12 cellular contexts compared by ENCODE assay signal in the genomic region with DNA sequence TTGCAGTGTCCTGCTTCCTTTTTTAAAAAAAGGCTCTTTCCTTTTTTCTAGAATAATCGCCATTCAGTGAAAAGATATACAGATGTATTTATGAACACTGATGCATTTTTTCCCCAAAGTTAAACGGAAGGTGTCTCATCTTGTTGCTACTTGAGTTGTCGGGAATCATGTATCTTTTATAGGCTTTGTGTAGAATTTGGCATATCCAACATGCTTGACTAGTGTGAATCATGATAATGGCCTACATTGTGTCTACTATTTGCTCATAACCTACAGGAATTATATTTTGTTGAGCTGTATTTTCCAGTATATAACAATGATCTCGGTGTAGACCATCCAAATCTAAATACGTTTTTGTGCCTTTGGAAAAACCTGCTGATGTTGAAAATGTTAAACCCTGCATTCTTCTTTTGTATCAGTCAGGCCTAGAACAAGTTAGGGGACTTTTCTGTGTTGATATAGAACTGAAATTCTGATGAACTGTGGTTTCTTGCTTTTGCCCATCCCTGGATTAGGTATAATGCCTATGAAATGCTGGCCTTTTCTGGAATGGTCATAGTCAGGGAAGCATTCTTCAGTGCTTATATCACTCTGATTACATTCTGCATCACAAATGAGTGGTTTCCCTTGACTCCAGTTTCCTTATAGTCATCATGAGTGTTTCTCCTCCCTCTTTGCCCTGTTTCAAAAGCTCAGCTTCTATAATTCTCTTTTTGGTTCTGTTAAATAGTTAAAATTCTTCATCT. TPM values are rescaled to one million over a fixed set of nuclear protein-coding genes. Genes with fewer than 3 reads are reported as not detected.
A peak's percentile ranks its signal among the peaks of the same experiment; 100 is the strongest.
DNase-seq lines count a peak whose midpoint lies in the region; ATAC-seq, FAIRE-seq and TF ChIP-seq lines count a peak whose summit lies in the region.
"Had no signal": no experiment of that assay in that cellular context is flagged by ENCODE, and none has a peak within 500 bp of the region (broad histone marks: within the 10 kb centered on the region; RNA-seq: fewer than 3 reads in every experiment).

No MANE protein-coding gene starts in this region.

- H3K79me2 ChIP-seq in keratinocyte (ENCODE audit: control insufficient read depth, insufficient read depth, low read length), result peaks cover 79% of the 10 kb centered on the region

- TF ChIP-seq RAD21 in IMR-90 (IDR thresholded peaks at IDR 0.05; ENCODE audit: low read length), result 0 out of 2 replicates have a peak, but pooled peaks have one; percentile 1

- no TSS peak for BruUV-seq in IMR-90 (replicated peaks; lab: Mats Ljungman, UMichigan)

- H3K23ac ChIP-seq in IMR-90 (ENCODE audit: low read depth, low read length), result peak overlapping the region; percentile 52; the same call in 1 of the 2 replicates

- H3K36me3 ChIP-seq in IMR-90 (ENCODE audit: control insufficient read depth, insufficient read depth, low read length) (no peaks in the 10 kb centered on the region), keratinocyte (ENCODE audit: control insufficient read depth in 2 of 2, extremely low read depth in 1 of 2, insufficient read depth in 2 of 2, low read length in 2 of 2) (peaks cover 0 to 3% of the 10 kb centered on the region in 2 experiments), adrenal gland (replicated peaks in 1 of 2) (no peaks in the 10 kb centered on the region)
- H3K36me3 ChIP-seq: lower lobe of right lung, upper lobe of right lung had no signal

- ATAC-seq in IMR-90 (ENCODE audit: low read depth), result peak; percentile 95
- no peak for ATAC-seq in activated naive CD8-positive, alpha-beta T cell treated with anti-CD3 and anti-CD28 coated beads, Interleukin-2, amount 50 U/mL, for 24 hours
- ATAC-seq: HepG2, lower lobe of right lung, upper lobe of right lung had no signal

- peak overlapping the region; percentile 56; the same call in 1 of the 2 replicates for H3K4ac ChIP-seq in IMR-90 (ENCODE audit: low read depth, low read length)

- H3K4me3 Mint-ChIP-seq in activated naive CD8-positive, alpha-beta T cell treated with anti-CD3 and anti-CD28 coated beads, Interleukin-2, amount 50 U/mL, for 24 hours, result no peak overlapping the region

- H2BK20ac ChIP-seq in IMR-90 (ENCODE audit: low read depth, low read length), result peak overlapping the region; percentile 84

- H3K27ac ChIP-seq in IMR-90 (ENCODE audit: insufficient read depth, low read length) (peak overlapping the region; percentile 75), keratinocyte (ENCODE audit: control insufficient read depth, insufficient read depth, low read length) (peak overlapping the region; percentile 97), adrenal gland (no peak overlapping the region)
- H3K27ac ChIP-seq: lower lobe of right lung, SK-N-MC, upper lobe of right lung had no signal

- WGBS in IMR-90 (ENCODE audit: extremely low coverage in 2 of 2, insufficient read length in 1 of 2), 2 experiments, result no CpG with 5 or more reads among the region's 5 CpGs
- WGBS in adrenal gland, 4 donors, result 89 to 97% (median 94%) methylated on average over 5 of the region's 5 CpGs

- H2AK5ac ChIP-seq in IMR-90 (ENCODE audit: low read depth, low read length), result no peak overlapping the region

- H2AFZ ChIP-seq in IMR-90 (replicated peaks; ENCODE audit: low read length, poor library complexity) (no peak overlapping the region), keratinocyte (ENCODE audit: control insufficient read depth, low read length) (no peak overlapping the region)

- H3K4me3 ChIP-seq in IMR-90 (ENCODE audit: insufficient read depth, low read depth, low read length) (no peak overlapping the region; the same call in 1 of the 2 replicates), astrocyte of the spinal cord (ENCODE audit: low read depth, low read length) (no peak overlapping the region), keratinocyte (ENCODE audit: control insufficient read depth in 2 of 3, extremely low read depth in 1 of 3, insufficient read depth in 2 of 3, low read depth in 1 of 3, low read length in 3 of 3) (peak overlapping the region in 2 of 3 experiments; percentile 34 to 40), adrenal gland (no peak overlapping the region)
- H3K4me3 ChIP-seq: lower lobe of right lung, SK-N-MC, upper lobe of right lung had no signal

- peaks cover under 1% of the 10 kb centered on the region for H3K4me1 Mint-ChIP-seq in activated naive CD8-positive, alpha-beta T cell treated with anti-CD3 and anti-CD28 coated beads, Interleukin-2, amount 50 U/mL, for 24 hours

- H4K5ac ChIP-seq in IMR-90 (ENCODE audit: low read depth, low read length), result peak overlapping the region; percentile 75

- H4K91ac ChIP-seq in IMR-90 (ENCODE audit: insufficient read depth, low read depth, low read length), result peak overlapping the region; percentile 56; the same call in 1 of the 2 replicates

- peak overlapping the region; percentile 35; the same call in 2 of the 3 replicates for H2BK15ac ChIP-seq in IMR-90 (ENCODE audit: low read depth, low read length)

- no peaks in the 10 kb centered on the region for H3K9me3 Mint-ChIP-seq in activated naive CD8-positive, alpha-beta T cell treated with anti-CD3 and anti-CD28 coated beads, Interleukin-2, amount 50 U/mL, for 24 hours

- 0 out of 2 replicates have a peak overlapping the region, but pooled peaks have one; percentile 6 for H3K9ac ChIP-seq in IMR-90 (ENCODE audit: low read depth, low read length)
- H3K9ac ChIP-seq in keratinocyte (ENCODE audit: control insufficient read depth, extremely low read depth, insufficient read depth, low read length), result peak overlapping the region; percentile 65

- H3K56ac ChIP-seq in IMR-90 (ENCODE audit: extremely low read depth, insufficient read depth, low read length), result peak overlapping the region; percentile 81

- TF ChIP-seq POLR2A in IMR-90 (IDR thresholded peaks at IDR 0.05; ENCODE audit: low read depth, low read length) (no peak), adrenal gland (IDR thresholded peaks at IDR 0.05) (no peak)

- H4K20me1 ChIP-seq in IMR-90 (ENCODE audit: insufficient read depth, low read length) (no peaks in the 10 kb centered on the region), keratinocyte (ENCODE audit: control insufficient read depth, extremely low read depth, insufficient read depth, low read length) (no peaks in the 10 kb centered on the region)

- TF ChIP-seq CTCF in AG09319 (IDR thresholded peaks at IDR 0.05; ENCODE audit: low read depth, low read length) (no peak), IMR-90 (conservative IDR thresholded peaks at IDR 0.05; ENCODE audit: low read depth, low read length) (no peak), astrocyte of the spinal cord (IDR thresholded peaks at IDR 0.05; ENCODE audit: low read depth, low read length) (no peak), keratinocyte (optimal IDR thresholded peaks at IDR 0.05 in 1 of 3, IDR thresholded peaks at IDR 0.05 in 1 of 3, conservative IDR thresholded peaks at IDR 0.05 in 1 of 3; ENCODE audit: extremely low read depth in 1 of 3, insufficient read depth in 2 of 3, low read length in 3 of 3) (no peak), adrenal gland (IDR thresholded peaks at IDR 0.05) (no peak)

- no peak overlapping the region for H3K27ac Mint-ChIP-seq in activated naive CD8-positive, alpha-beta T cell treated with anti-CD3 and anti-CD28 coated beads, Interleukin-2, amount 50 U/mL, for 24 hours

- H3K4me2 ChIP-seq in IMR-90 (ENCODE audit: low read depth, low read length), result peak overlapping the region; percentile 62
- peak overlapping the region; percentile 74 for H3K4me2 ChIP-seq in keratinocyte (ENCODE audit: control insufficient read depth, extremely low read depth, insufficient read depth, low read depth, low read length)

- H4K8ac ChIP-seq in IMR-90 (ENCODE audit: low read depth in 2 of 2, low read length in 2 of 2), result peak overlapping the region; percentile 5 to 80

- H3K27me3 Mint-ChIP-seq in activated naive CD8-positive, alpha-beta T cell treated with anti-CD3 and anti-CD28 coated beads, Interleukin-2, amount 50 U/mL, for 24 hours, result peaks cover 5% of the 10 kb centered on the region

- H3K36me3 Mint-ChIP-seq in activated naive CD8-positive, alpha-beta T cell treated with anti-CD3 and anti-CD28 coated beads, Interleukin-2, amount 50 U/mL, for 24 hours (ENCODE audit: low read depth), result no peaks in the 10 kb centered on the region

- H3K18ac ChIP-seq in IMR-90 (ENCODE audit: low read depth, low read length), result peak overlapping the region; percentile 69; the same call in 1 of the 2 replicates

- intact Hi-C loops in IMR-90 (cut with micrococcal nuclease) (loop anchor here (1.0 to 5.0 kb wide), 2 partner anchors 17 to 179 kb away; a partner anchor contains a TSS), adrenal gland (cut with DNase I) (no loop called here)

- H3K9me3 ChIP-seq in IMR-90 (ENCODE audit: control insufficient read depth, insufficient read depth, low read length) (no peaks in the 10 kb centered on the region), keratinocyte (ENCODE audit: control insufficient read depth, low read depth, low read length) (no peaks in the 10 kb centered on the region), adrenal gland (replicated peaks in 1 of 3) (no peaks in the 10 kb centered on the region)
- H3K9me3 ChIP-seq: lower lobe of right lung, upper lobe of right lung had no signal

- FAIRE-seq in keratinocyte (lab: Jason Lieb, UNC), result peak; percentile 95
- FAIRE-seq: HepG2 had no signal

- H3K4me1 ChIP-seq in IMR-90 (ENCODE audit: control insufficient read depth, insufficient read depth, low read length), result peaks cover 17% of the 10 kb centered on the region
- peaks cover 71% of the 10 kb centered on the region for H3K4me1 ChIP-seq in keratinocyte (ENCODE audit: control insufficient read depth, extremely low read depth, insufficient read depth, low read length)
- H3K4me1 ChIP-seq in adrenal gland (replicated peaks in 1 of 2), result no peaks in the 10 kb centered on the region
- H3K4me1 ChIP-seq: lower lobe of right lung, upper lobe of right lung had no signal

- peak overlapping the region; percentile 99 for H2BK5ac ChIP-seq in IMR-90 (ENCODE audit: low read depth, low read length, poor library complexity, severe bottlenecking)

- POLR2A ChIA-PET in IMR-90 (lab: Charles Lee; ENCODE audit: unreplicated experiment), result no interaction called here

- H3K14ac ChIP-seq in IMR-90 (replicated peaks; ENCODE audit: low read depth, low read length), result peak overlapping the region; percentile 62

- peaks cover 13% of the 10 kb centered on the region for H3K9me1 ChIP-seq in IMR-90 (ENCODE audit: insufficient read depth, low read length)
- no peaks in the 10 kb centered on the region for H3K9me1 ChIP-seq in keratinocyte (ENCODE audit: control insufficient read depth, extremely low read depth, insufficient read depth, low read length)

- no peaks in the 10 kb centered on the region for H3K27me3 ChIP-seq in IMR-90 (ENCODE audit: control insufficient read depth, insufficient read depth, low read length)
- no peaks in the 10 kb centered on the region for H3K27me3 ChIP-seq in keratinocyte (ENCODE audit: control insufficient read depth, extremely low read depth, insufficient read depth, low read length)
- no peaks in the 10 kb centered on the region for H3K27me3 ChIP-seq in adrenal gland
- H3K27me3 ChIP-seq: upper lobe of right lung had no signal

- H3K79me1 ChIP-seq in IMR-90 (ENCODE audit: low read depth in 1 of 2, low read length in 2 of 2), result peaks cover 27 to 63% of the 10 kb centered on the region in 2 experiments

- CTCF ChIA-PET in IMR-90 (lab: Yijun Ruan, JAX), result interaction anchor here (0.7 kb wide), 1 partner anchor 295 kb away, joined by 3 read pairs; no protein-coding TSS in a partner anchor

- H2BK120ac ChIP-seq in IMR-90 (ENCODE audit: low read depth, low read length), result peak overlapping the region; percentile 95

- DNase-seq in AG09319 (ENCODE audit: extremely low read depth, low read depth) (peak; percentile 71), IMR-90 (peak; percentile 97), astrocyte of the spinal cord (ENCODE audit: low read depth, low spot score) (peak; percentile 90), keratinocyte (ENCODE audit: low read depth, low spot score) (peak; percentile 69), adrenal gland (no peak), DMS153 treated with DMSO at 0.1 percent for 48 hours (lab: John Stamatoyannopoulos, UW; ENCODE audit: unreplicated experiment) (no peak), KG1 (lab: John Stamatoyannopoulos, UW) (no peak)
- DNase-seq in activated naive CD8-positive, alpha-beta T cell treated with anti-CD3 and anti-CD28 coated beads, Interleukin-2, amount 50 U/mL, for 24 hours, result no peak
- DNase-seq: lower lobe of right lung, upper lobe of right lung had no signal

- no peak overlapping the region for H2AK9ac ChIP-seq in IMR-90 (replicated peaks; ENCODE audit: low read depth, low read length, poor library complexity)

- dilution Hi-C loops in IMR-90 (cut with HindIII; ENCODE audit: low sequenced_read_pairs, unreplicated experiment) (no loop called here), keratinocyte (cut with MboI; ENCODE audit: extremely low pct_ligation_motif_present, low sequenced_read_pairs) (no loop called here)

- in situ Hi-C loops in IMR-90 (cut with MboI; ENCODE audit: low sequenced_read_pairs), result no loop called here
- in situ Hi-C loops in astrocyte of the spinal cord (cut with HindIII; ENCODE audit: low sequenced_read_pairs), result no loop called here

RNA-seq across cellular contexts. Expression of a gene that starts 10.8 kb away (rescaled TPM):
- total RNA-seq in IMR-90 (2012; rRNA removed) (55.3 and 57.0 TPM in 2 replicates), adrenal gland (1 to 10 TPM in 4 of 8 donors, under 1 TPM in 4; 0.40 to 2.5 (median 1.2) TPM)
- polyA plus RNA-seq in IMR-90 (2012; rRNA removed) (8.7 and 11.0 TPM in 2 replicates), keratinocyte (12.5 to 33.6 TPM (median 28.1 TPM) in 3 replicates), adrenal gland (1 to 10 TPM in 1 of 3 donors, under 1 TPM in 2; 0.40 to 1.7 (median 0.51) TPM)
- polyA plus RNA-seq in IMR-90 (2012; cell fraction: cytosol; rRNA removed), result 2.4 and 3.4 TPM in 2 replicates
- 1.5 and 5.3 TPM in 2 replicates for polyA plus RNA-seq in IMR-90 (2012; cell fraction: nucleus; rRNA removed; ENCODE audit: low replicate concordance)
- polyA plus RNA-seq in keratinocyte (2011; ENCODE audit: low read depth), result 17.1 TPM
- 12.6 and 27.3 TPM in 2 replicates for polyA plus RNA-seq in keratinocyte (2011; cell fraction: cytosol; rRNA removed)
- polyA plus RNA-seq in keratinocyte (2011; cell fraction: nucleus; rRNA removed), result 5.8 and 7.8 TPM in 2 replicates
- polyA plus RNA-seq in keratinocyte (2012; ENCODE audit: low replicate concordance), result 12.8 and 34.0 TPM in 2 replicates
- 9.7 to 50.9 TPM (median 15.1 TPM) in 3 replicates for polyA minus RNA-seq in keratinocyte
- 32.8 TPM for polyA minus RNA-seq in keratinocyte (2011; cell fraction: cytosol; rRNA and poly(A)+ RNA removed)
- 7.7 and 14.3 TPM in 2 replicates for polyA minus RNA-seq in keratinocyte (2011; cell fraction: nucleus; rRNA and poly(A)+ RNA removed)

Comparison
In these comparisons a context has a peak if more than half of its experiments do, and no peak if none do; other contexts are left out.
1. DNase-seq: peak in AG09319 (single experiment), IMR-90 (single experiment), astrocyte of the spinal cord (single experiment) and keratinocyte (single experiment); none in adrenal gland (0 of 7), DMS153 treated with DMSO at 0.1 percent for 48 hours (single experiment), KG1 (single experiment) and activated naive CD8-positive, alpha-beta T cell treated with anti-CD3 and anti-CD28 coated beads, Interleukin-2, amount 50 U/mL, for 24 hours (single experiment).
2. H3K27ac ChIP-seq: peak in IMR-90 (single experiment) and keratinocyte (single experiment); none in adrenal gland (0 of 5).
3. H3K4me3 ChIP-seq: peak in keratinocyte (2 of 3); none in IMR-90 (single experiment), astrocyte of the spinal cord (single experiment) and adrenal gland (0 of 4).